In the genomic region with DNA sequence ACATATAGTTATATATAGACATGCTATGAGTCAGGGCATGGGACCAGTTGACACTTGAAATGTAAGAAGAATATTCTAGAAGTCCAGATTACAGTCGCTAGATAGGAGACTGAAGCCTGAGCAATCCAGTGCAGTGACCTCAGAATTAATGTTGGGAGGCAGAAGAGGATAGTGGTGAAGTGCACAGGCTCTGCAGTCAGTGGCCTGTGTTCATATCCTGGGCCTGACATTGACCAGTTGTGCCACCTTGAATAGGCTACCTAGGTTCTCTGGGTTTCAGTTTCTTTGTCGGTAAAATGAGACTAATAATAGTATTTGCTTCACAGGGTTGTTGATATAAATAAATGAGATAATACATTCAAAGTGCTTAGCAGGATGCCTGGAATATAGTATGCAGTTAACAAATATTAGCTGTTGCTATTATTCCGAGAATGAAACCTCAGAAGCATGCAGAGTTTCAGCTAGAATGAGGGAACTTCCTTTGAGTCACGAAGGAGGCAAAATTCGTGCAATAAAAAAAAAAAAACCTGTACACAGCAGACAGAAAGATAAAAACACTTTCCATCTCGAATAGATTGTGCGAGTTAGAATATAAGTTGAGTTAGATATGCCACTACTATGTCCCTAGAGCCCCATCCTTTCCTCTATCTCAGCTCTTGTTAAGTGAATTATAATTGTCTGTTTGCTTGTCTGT, we compare ENCODE assay signal across 21 cellular contexts. TPM values are rescaled to one million over a fixed set of nuclear protein-coding genes. Genes with fewer than 3 reads are reported as not detected.
DNase-seq lines count a peak whose midpoint lies in the region; ATAC-seq lines count a peak whose summit lies in the region.
"Had no signal": no experiment of that assay in that cellular context is flagged by ENCODE, and none has a peak within 500 bp of the region (broad histone marks: within the 10 kb centered on the region; RNA-seq: fewer than 3 reads in every experiment).

No MANE protein-coding gene starts in this region.

- peak; percentile 41 for ATAC-seq in GM18867 (IDR thresholded peaks at IDR 0.05; ENCODE audit: unreplicated experiment)
- peak; percentile 36 for ATAC-seq in effector memory CD8-positive, alpha-beta T cell (replicated peaks)
- ATAC-seq in stimulated activated memory B cell treated with anti-CD40 and anti-IgM and Interleukin-4, amounts not matched to agents 10 μg/mL and 1 μg/mL and 100 μg/mL, for 72 hours = no peak

- H3K27ac ChIP-seq in CD4-positive, alpha-beta memory T cell (ENCODE audit: low read depth, low read length) = peak overlapping the region; percentile 49
- H3K27ac ChIP-seq: hepatocyte, KMS-11, sigmoid colon, transverse colon had no signal

- H3K27me3 Mint-ChIP-seq in CD4-positive, alpha-beta memory T cell = no peaks in the 10 kb centered on the region
- no peaks in the 10 kb centered on the region for H3K27me3 Mint-ChIP-seq in activated CD4-positive, alpha-beta memory T cell treated with anti-CD3 and anti-CD28 coated beads, Interleukin-2, amount 10 ng/mL, durations not matched to agents 7 days and 5 days
- H3K27me3 Mint-ChIP-seq in effector memory CD8-positive, alpha-beta T cell = no peaks in the 10 kb centered on the region
- H3K27me3 Mint-ChIP-seq in stimulated activated memory B cell treated with anti-CD40 and anti-IgM and Interleukin-4, amounts not matched to agents 10 μg/mL and 1 μg/mL and 100 μg/mL, for 72 hours = no peaks in the 10 kb centered on the region

- H3K36me3 ChIP-seq in CD4-positive, alpha-beta memory T cell (ENCODE audit: insufficient read depth, low read length) = no peaks in the 10 kb centered on the region
- H3K36me3 ChIP-seq: sigmoid colon, transverse colon had no signal

- intact Hi-C loops in CD4-positive, alpha-beta memory T cell (cut with micrococcal nuclease) = no loop called here

- no peaks in the 10 kb centered on the region for H3K9me3 ChIP-seq in CD4-positive, alpha-beta memory T cell (ENCODE audit: control insufficient read depth in 1 of 2, low read length in 2 of 2)
- H3K9me3 ChIP-seq: sigmoid colon, transverse colon had no signal

- peak overlapping the region; percentile 84 to 98 (median 90) for H3K27ac Mint-ChIP-seq in CD4-positive, alpha-beta memory T cell
- H3K27ac Mint-ChIP-seq in activated CD4-positive, alpha-beta memory T cell treated with anti-CD3 and anti-CD28 coated beads, Interleukin-2, amount 10 ng/mL, durations not matched to agents 7 days and 5 days = peak overlapping the region; percentile 98
- peak overlapping the region; percentile 80 to 94 for H3K27ac Mint-ChIP-seq in effector memory CD8-positive, alpha-beta T cell
- no peak overlapping the region for H3K27ac Mint-ChIP-seq in stimulated activated memory B cell treated with anti-CD40 and anti-IgM and Interleukin-4, amounts not matched to agents 10 μg/mL and 1 μg/mL and 100 μg/mL, for 72 hours

- H3K4me1 ChIP-seq in CD4-positive, alpha-beta memory T cell (ENCODE audit: insufficient read depth, low read length) = peaks cover 63% of the 10 kb centered on the region
- H3K4me1 ChIP-seq: sigmoid colon, transverse colon had no signal

- peak overlapping the region in 1 of 2 donors; percentile 20 for H3K4me3 ChIP-seq in CD4-positive, alpha-beta memory T cell (ENCODE audit: low read length in 2 of 2)
- H3K4me3 ChIP-seq: hepatocyte, lung, sigmoid colon, transverse colon had no signal

- POLR2A ChIA-PET in CD4-positive, alpha-beta memory T cell (lab: Charles Lee; ENCODE audit: partially characterized antibody) = interaction anchor here (1.0 to 2.6 kb wide), 5 partner anchors 12 to 124 kb away, joined by 3 to 19 read pairs (median 4); no protein-coding TSS in a partner anchor
- POLR2A ChIA-PET in activated CD4-positive, alpha-beta memory T cell treated with anti-CD3 and anti-CD28 coated beads, Interleukin-2, amount 10 ng/mL, durations not matched to agents 7 days and 5 days (lab: Charles Lee) = interaction anchor here (1.0 to 8.5 kb wide), 7 partner anchors 14 to 125 kb away, joined by 3 to 118 read pairs (median 4); no protein-coding TSS in a partner anchor

- peaks cover 31 to 60% (median 44%) of the 10 kb centered on the region in 4 donors for H3K4me1 Mint-ChIP-seq in CD4-positive, alpha-beta memory T cell
- H3K4me1 Mint-ChIP-seq in activated CD4-positive, alpha-beta memory T cell treated with anti-CD3 and anti-CD28 coated beads, Interleukin-2, amount 10 ng/mL, durations not matched to agents 7 days and 5 days = peaks cover 60% of the 10 kb centered on the region
- peaks cover 14 to 51% of the 10 kb centered on the region in 2 donors for H3K4me1 Mint-ChIP-seq in effector memory CD8-positive, alpha-beta T cell (ENCODE audit: low read depth in 2 of 2)
- no peaks in the 10 kb centered on the region for H3K4me1 Mint-ChIP-seq in stimulated activated memory B cell treated with anti-CD40 and anti-IgM and Interleukin-4, amounts not matched to agents 10 μg/mL and 1 μg/mL and 100 μg/mL, for 72 hours

- H3K36me3 Mint-ChIP-seq in CD4-positive, alpha-beta memory T cell = peaks cover 0 to 8% of the 10 kb centered on the region in 2 donors
- peaks cover 2% of the 10 kb centered on the region for H3K36me3 Mint-ChIP-seq in activated CD4-positive, alpha-beta memory T cell treated with anti-CD3 and anti-CD28 coated beads, Interleukin-2, amount 10 ng/mL, durations not matched to agents 7 days and 5 days (ENCODE audit: low read depth)
- peaks cover 12% of the 10 kb centered on the region for H3K36me3 Mint-ChIP-seq in effector memory CD8-positive, alpha-beta T cell (ENCODE audit: insufficient read depth)
- H3K36me3 Mint-ChIP-seq in stimulated activated memory B cell treated with anti-CD40 and anti-IgM and Interleukin-4, amounts not matched to agents 10 μg/mL and 1 μg/mL and 100 μg/mL, for 72 hours = no peaks in the 10 kb centered on the region

- peak in 3 of 5 donors; percentile 15 to 47 (median 16) for DNase-seq in CD4-positive, alpha-beta memory T cell
- no peak for DNase-seq in activated CD4-positive, alpha-beta memory T cell treated with anti-CD3 and anti-CD28 coated beads, Interleukin-2, amount 10 ng/mL, durations not matched to agents 7 days and 5 days
- DNase-seq in effector memory CD8-positive, alpha-beta T cell = no peak
- DNase-seq in pons (ENCODE audit: low spot score) (no peak), putamen (ENCODE audit: low spot score) (no peak)
- DNase-seq: activated CD4-positive, alpha-beta T cell treated with anti-CD3 and anti-CD28 coated beads, Interleukin-2, amount 50 U/mL, for 1 hour; activated effector memory CD4-positive, alpha-beta T cell treated with Interleukin-2 at 50 U/mL for 16 hours; DMS79 treated with DMSO at 0.1 percent for 48 hours; islet precursor cell; NCI-H1092 treated with DMSO at 0.1 percent for 48 hours; NCI-H2081; sigmoid colon; transverse colon had no signal

- peak overlapping the region; percentile 53 to 87 (median 72) for H3K4me3 Mint-ChIP-seq in CD4-positive, alpha-beta memory T cell
- peak overlapping the region; percentile 62 for H3K4me3 Mint-ChIP-seq in activated CD4-positive, alpha-beta memory T cell treated with anti-CD3 and anti-CD28 coated beads, Interleukin-2, amount 10 ng/mL, durations not matched to agents 7 days and 5 days
- peak overlapping the region; percentile 50 to 95 for H3K4me3 Mint-ChIP-seq in effector memory CD8-positive, alpha-beta T cell
- no peak overlapping the region for H3K4me3 Mint-ChIP-seq in stimulated activated memory B cell treated with anti-CD40 and anti-IgM and Interleukin-4, amounts not matched to agents 10 μg/mL and 1 μg/mL and 100 μg/mL, for 72 hours

- H3K9me3 Mint-ChIP-seq in CD4-positive, alpha-beta memory T cell = no peaks in the 10 kb centered on the region
- H3K9me3 Mint-ChIP-seq in activated CD4-positive, alpha-beta memory T cell treated with anti-CD3 and anti-CD28 coated beads, Interleukin-2, amount 10 ng/mL, durations not matched to agents 7 days and 5 days = no peaks in the 10 kb centered on the region
- H3K9me3 Mint-ChIP-seq in effector memory CD8-positive, alpha-beta T cell = no peaks in the 10 kb centered on the region
- H3K9me3 Mint-ChIP-seq in stimulated activated memory B cell treated with anti-CD40 and anti-IgM and Interleukin-4, amounts not matched to agents 10 μg/mL and 1 μg/mL and 100 μg/mL, for 72 hours = no peaks in the 10 kb centered on the region

- H3K27me3 ChIP-seq in CD4-positive, alpha-beta memory T cell (ENCODE audit: insufficient read depth, low read length) = no peaks in the 10 kb centered on the region
- H3K27me3 ChIP-seq: hepatocyte, sigmoid colon, transverse colon had no signal

- CTCF ChIA-PET in CD4-positive, alpha-beta memory T cell (lab: Charles Lee; ENCODE audit: partially characterized antibody) = no interaction called here
- CTCF ChIA-PET in activated CD4-positive, alpha-beta memory T cell treated with anti-CD3 and anti-CD28 coated beads, Interleukin-2, amount 10 ng/mL, durations not matched to agents 7 days and 5 days (lab: Charles Lee) = interaction anchor here (1.1 to 1.7 kb wide), 3 partner anchors 11 to 132 kb away, joined by 3 read pairs; no protein-coding TSS in a partner anchor

RNA-seq across cellular contexts. Expression of a gene that starts 4.0 kb away (rescaled TPM):
- 10 to 100 TPM; 50.3 to 53.1 TPM for total RNA-seq in CD4-positive, alpha-beta memory T cell
- polyA plus RNA-seq in CD4-positive, alpha-beta memory T cell = 10 to 100 TPM; 64.3 to 85.1 TPM
- 10 to 100 TPM; 58.3 to 61.2 TPM for total RNA-seq in activated CD4-positive, alpha-beta memory T cell treated with anti-CD3 and anti-CD28 coated beads, Interleukin-2, amount 10 ng/mL, durations not matched to agents 7 days and 5 days
- total RNA-seq: hepatocyte, HT-29, NCI-H460 had no signal
- polyA plus RNA-seq: hepatocyte had no signal

RNA-seq across cellular contexts. Expression of a gene that starts 9.9 kb away (rescaled TPM):
- not detected for total RNA-seq in CD4-positive, alpha-beta memory T cell
- not detected for polyA plus RNA-seq in CD4-positive, alpha-beta memory T cell
- not detected for total RNA-seq in activated CD4-positive, alpha-beta memory T cell treated with anti-CD3 and anti-CD28 coated beads, Interleukin-2, amount 10 ng/mL, durations not matched to agents 7 days and 5 days
- total RNA-seq: hepatocyte, HT-29, lung, NCI-H460, osteocyte, sigmoid colon had no signal
- polyA plus RNA-seq: hepatocyte, sigmoid colon had no signal

Comparison
In these comparisons a context has a peak if more than half of its experiments do, and no peak if none do; other contexts are left out.
1. DNase-seq: peak in CD4-positive, alpha-beta memory T cell (3 of 5); none in activated CD4-positive, alpha-beta memory T cell treated with anti-CD3 and anti-CD28 coated beads, Interleukin-2, amount 10 ng/mL, durations not matched to agents 7 days and 5 days (single experiment), effector memory CD8-positive, alpha-beta T cell (0 of 3), pons (single experiment) and putamen (single experiment).